ENCODE assay signal across 10 cellular contexts in genomic region chr15:78069630-78070029, GRCh38. TPM values are rescaled to one million over a fixed set of nuclear protein-coding genes. Genes with fewer than 3 reads are reported as not detected.
DNase-seq lines count a peak whose midpoint lies in the region; ATAC-seq and TF ChIP-seq lines count a peak whose summit lies in the region.
"Had no signal": no experiment of that assay in that cellular context is flagged by ENCODE, and none has a peak within 500 bp of the region (broad histone marks: within the 10 kb centered on the region; RNA-seq: fewer than 3 reads in every experiment).

No MANE protein-coding gene starts in this region.

- POLR2A ChIA-PET in SK-N-SH (lab: Yijun Ruan, JAX) = no interaction called here
- POLR2A ChIA-PET in OCI-LY7 (lab: Charles Lee) = interaction anchor here (0.7 to 5.9 kb wide), 6 partner anchors 9 to 1009 kb away, joined by 3 to 53 read pairs (median 4); no protein-coding TSS in a partner anchor
- POLR2A ChIA-PET in GM10248 (lab: Yijun Ruan, JAX) = no interaction called here

- no peak overlapping the region for H3K4me3 ChIP-seq in SK-N-SH (ENCODE audit: low read depth in 2 of 2, low read length in 1 of 2)
- H3K4me3 ChIP-seq in OCI-LY7 (ENCODE audit: low read depth, low read length, poor library complexity, severe bottlenecking) = peak overlapping the region; percentile 56
- H3K4me3 ChIP-seq in effector memory CD4-positive, alpha-beta T cell (ENCODE audit: insufficient read depth, low read depth, low read length, poor library complexity, severe bottlenecking) = peak overlapping the region; percentile 39
- H3K4me3 ChIP-seq in stomach = no peak overlapping the region
- no peak overlapping the region for H3K4me3 ChIP-seq in lower leg skin (ENCODE audit: low read depth, poor library complexity, severe bottlenecking)

- no peaks in the 10 kb centered on the region for H3K9me2 ChIP-seq in SK-N-SH
- no peaks in the 10 kb centered on the region for H3K9me2 ChIP-seq in OCI-LY7 (ENCODE audit: insufficient read depth, low read length)

- H3K27me3 ChIP-seq in SK-N-SH (ENCODE audit: insufficient read depth) = no peaks in the 10 kb centered on the region
- H3K27me3 ChIP-seq in effector memory CD4-positive, alpha-beta T cell (replicated peaks; ENCODE audit: control insufficient read depth, insufficient read depth, low read length, poor library complexity, severe bottlenecking) = no peaks in the 10 kb centered on the region
- H3K27me3 ChIP-seq in stomach = no peaks in the 10 kb centered on the region

- H3K4me1 ChIP-seq in SK-N-SH (ENCODE audit: control insufficient read depth in 1 of 2, insufficient read depth in 2 of 2, low read depth in 1 of 2, low read length in 1 of 2) (peaks cover 63 to 78% of the 10 kb centered on the region in 2 experiments), OCI-LY7 (ENCODE audit: insufficient read depth, low read length, poor library complexity, severe bottlenecking) (peaks cover 75% of the 10 kb centered on the region), stomach (peaks cover 78 to 100% (median 92%) of the 10 kb centered on the region in 4 donors)
- peaks cover 74% of the 10 kb centered on the region for H3K4me1 ChIP-seq in effector memory CD4-positive, alpha-beta T cell (ENCODE audit: control insufficient read depth, insufficient read depth, low read length, poor library complexity, severe bottlenecking)

- H3K9me3 ChIP-seq in SK-N-SH (no peaks in the 10 kb centered on the region), OCI-LY7 (ENCODE audit: low read length) (no peaks in the 10 kb centered on the region), stomach (no peaks in the 10 kb centered on the region)
- no peaks in the 10 kb centered on the region for H3K9me3 ChIP-seq in effector memory CD4-positive, alpha-beta T cell (ENCODE audit: control insufficient read depth, low read length)

- H4K20me1 ChIP-seq in SK-N-SH (ENCODE audit: insufficient read depth) (peaks cover 24% of the 10 kb centered on the region), OCI-LY7 (ENCODE audit: insufficient read depth, low read length) (no peaks in the 10 kb centered on the region)

- no peak for TF ChIP-seq RAD21 in SK-N-SH (IDR thresholded peaks at IDR 0.05; ENCODE audit: low read length)

- CTCF ChIA-PET in SK-N-SH (lab: Yijun Ruan, JAX) = interaction anchor here (0.9 to 5.7 kb wide), 4 partner anchors 39 to 174 kb away, joined by 3 to 39 read pairs (median 12); no protein-coding TSS in a partner anchor
- CTCF ChIA-PET in OCI-LY7 (lab: Charles Lee; ENCODE audit: unreplicated experiment) = interaction anchor here (0.5 to 1.7 kb wide), 3 partner anchors 10 to 659 kb away, joined by 3 to 5 read pairs (median 3); no protein-coding TSS in a partner anchor
- CTCF ChIA-PET in GM10248 (lab: Yijun Ruan, JAX) = interaction anchor here (1.3 to 4.8 kb wide), 8 partner anchors 10 to 105 kb away, joined by 3 to 20 read pairs (median 12); no protein-coding TSS in a partner anchor

- ATAC-seq in SK-N-SH treated with all-trans-retinoic acid at 6 μM for 48 hours = no peak

- H3K27ac ChIP-seq in SK-N-SH (ENCODE audit: low read depth in 2 of 2, low read length in 1 of 2) (peak overlapping the region; percentile 86 to 99; a peak in 3 of 4 replicates), OCI-LY7 (ENCODE audit: low read depth, low read length, poor library complexity, severe bottlenecking) (peak overlapping the region; percentile 82), stomach (peak overlapping the region in 4 of 5 donors; percentile 74 to 98 (median 90))
- H3K27ac ChIP-seq in effector memory CD4-positive, alpha-beta T cell (ENCODE audit: insufficient read depth, low read length, poor library complexity, severe bottlenecking) = peak overlapping the region; percentile 62

- peaks cover 33% of the 10 kb centered on the region for H3F3A ChIP-seq in SK-N-SH (replicated peaks; ENCODE audit: insufficient read depth)

- no peak for TF ChIP-seq POLR2A in stomach (IDR thresholded peaks at IDR 0.05)
- TF ChIP-seq POLR2A in lower leg skin (IDR thresholded peaks at IDR 0.05) = no peak

- BruUV-seq in OCI-LY7 (replicated peaks; lab: Mats Ljungman, UMichigan) = no TSS peak

- H3K79me2 ChIP-seq in SK-N-SH (ENCODE audit: insufficient read depth) (peaks cover 96% of the 10 kb centered on the region), OCI-LY7 (ENCODE audit: insufficient read depth, low read depth, low read length) (peaks cover 94% of the 10 kb centered on the region)

- no peak for TF ChIP-seq CTCF in SK-N-SH (IDR thresholded peaks at IDR 0.05)
- peak; percentile 53; the same call in 1 of the 2 replicates for TF ChIP-seq CTCF in OCI-LY7 (conservative IDR thresholded peaks at IDR 0.05; ENCODE audit: low read length)
- no peak for TF ChIP-seq CTCF in stomach (IDR thresholded peaks at IDR 0.05)
- TF ChIP-seq CTCF in lower leg skin (IDR thresholded peaks at IDR 0.05) = no peak
- no peak for TF ChIP-seq CTCF in GM10248 (IDR thresholded peaks at IDR 0.05; ENCODE audit: control extremely low read depth, extremely low read depth, low read depth, missing control alignments)

- no peak overlapping the region for H3K9ac ChIP-seq in SK-N-SH

- intact Hi-C loops in OCI-LY7 (cut with micrococcal nuclease; ENCODE audit: unreplicated experiment) (no loop called here), stomach (cut with DNase I; ENCODE audit: low total_unique reads) (no loop called here), lower leg skin (cut with DNase I; ENCODE audit: low total_unique reads) (no loop called here)

- peaks cover 0 to 5% of the 10 kb centered on the region in 2 experiments for H3K36me3 ChIP-seq in SK-N-SH (replicated peaks in 1 of 2; ENCODE audit: control insufficient read depth in 1 of 2, insufficient read depth in 2 of 2, low read length in 1 of 2)
- peaks cover 24% of the 10 kb centered on the region; the same call in 1 of the 2 replicates for H3K36me3 ChIP-seq in OCI-LY7 (ENCODE audit: insufficient read depth, low read length)
- no peaks in the 10 kb centered on the region for H3K36me3 ChIP-seq in effector memory CD4-positive, alpha-beta T cell (ENCODE audit: control insufficient read depth, insufficient read depth, low read length)
- H3K36me3 ChIP-seq in stomach = no peaks in the 10 kb centered on the region

- DNase-seq in SK-N-SH (no peak), OCI-LY7 (ENCODE audit: low spot score) (peak; percentile 45), stomach (no peak), lower leg skin (ENCODE audit: low spot score in 2 of 2) (no peak), GM10248 (ENCODE audit: extremely low spot score) (no peak), glomerular visceral epithelial cell (ENCODE audit: extremely low spot score) (no peak)
- no peak for DNase-seq in effector memory CD4-positive, alpha-beta T cell
- DNase-seq: 8988T; activated CD4-positive, CD25-positive, alpha-beta regulatory T cell treated with anti-CD3 and anti-CD28 coated beads, Interleukin-2, amount 50 U/mL, for 72 hours had no signal

- H2AFZ ChIP-seq in SK-N-SH (ENCODE audit: low read depth) = no peak overlapping the region
- H2AFZ ChIP-seq in OCI-LY7 (ENCODE audit: low read length) = peak overlapping the region; percentile 3; the same call in 1 of the 2 replicates

- 95% methylated on average over 1 of the region's 1 CpG for WGBS in SK-N-SH (ENCODE audit: low lambda C conversion rate)
- 52 to 81% (median 74%) methylated on average over 1 of the region's 1 CpG for WGBS in stomach, 5 donors
- WGBS in lower leg skin, 2 donors = 61 to 91% methylated on average over 1 of the region's 1 CpG

- H3K4me2 ChIP-seq in SK-N-SH (0 out of 2 replicates have a peak overlapping the region, but pooled peaks have one; percentile 52), OCI-LY7 (ENCODE audit: low read length) (peak overlapping the region; percentile 85)

- no peak for TF ChIP-seq EP300 in SK-N-SH (IDR thresholded peaks at IDR 0.05; ENCODE audit: borderline replicate concordance in 1 of 2, low read depth in 1 of 2, low read length in 1 of 2)
- TF ChIP-seq EP300 in stomach (IDR thresholded peaks at IDR 0.05) = no peak

TF ChIP-seq in SK-N-SH, 30 proteins besides CTCF, POLR2A, EP300 and RAD21:
- TF ChIP-seq SMC3 (IDR thresholded peaks at IDR 0.05; ENCODE audit: low read depth, low read length) (no peak), RFX5 (IDR thresholded peaks at IDR 0.05; ENCODE audit: low read length) (no peak), NFIC (IDR thresholded peaks at IDR 0.05; ENCODE audit: borderline replicate concordance) (no peak), TCF12 (IDR thresholded peaks at IDR 0.05) (no peak), MXI1 (IDR thresholded peaks at IDR 0.05; ENCODE audit: low read depth, low read length) (no peak), TAF1 (IDR thresholded peaks at IDR 0.05; ENCODE audit: borderline replicate concordance, low read depth, low read length) (no peak)

TF ChIP-seq in SK-N-SH treated with all-trans-retinoic acid at 6 μM for 48 hours, 23 proteins besides CTCF, POLR2A, EP300 and RAD21 (continues in another document):
- TF ChIP-seq CSDC2 (CRISPR knock-in tag; IDR thresholded peaks at IDR 0.05) (no peak), PPARA (CRISPR knock-in tag; IDR thresholded peaks at IDR 0.05; ENCODE audit: borderline replicate concordance) (no peak), OSR1 (CRISPR knock-in tag; IDR thresholded peaks at IDR 0.05) (no peak)

RNA-seq across cellular contexts. Expression of gene TBC1D2B, which starts 7.9 kb away (rescaled TPM):
- polyA plus RNA-seq in SK-N-SH (2012; rRNA removed) (19.0 and 26.8 TPM in 2 replicates), stomach (10 to 100 TPM in 2 of 3 donors, 1 to 10 TPM in 1; 9.3 to 12.4 (median 11.7) TPM)
- polyA plus RNA-seq in SK-N-SH (2012; cell fraction: cytosol; rRNA removed) = 10.8 and 15.3 TPM in 2 replicates
- polyA plus RNA-seq in SK-N-SH (2012; cell fraction: nucleus; rRNA removed) = 63.4 and 87.9 TPM in 2 replicates
- 22.8 and 30.9 TPM in 2 replicates for total RNA-seq in OCI-LY7 (2014; rRNA removed; shearing (Covaris generic))
- total RNA-seq in OCI-LY7 (2022) (38.2 and 41.5 TPM in 2 replicates), stomach (10 to 100 TPM; 38.2 to 61.7 (median 58.3) TPM), lower leg skin (10 to 100 TPM; 32.4 to 41.7 (median 35.3) TPM)

RNA-seq across cellular contexts. Expression of gene SH2D7, which starts 22.7 kb away (rescaled TPM):
- not detected in 2 replicates for polyA plus RNA-seq in SK-N-SH (2012; rRNA removed)
- polyA plus RNA-seq in SK-N-SH (2012; cell fraction: cytosol; rRNA removed) = 0.01 TPM in 2 replicates
- 0.02 TPM in 1 of 2 replicates, not detected in the other for polyA plus RNA-seq in SK-N-SH (2012; cell fraction: nucleus; rRNA removed)
- total RNA-seq in OCI-LY7 (2014; rRNA removed; shearing (Covaris generic)) = not detected in 2 replicates
- total RNA-seq in OCI-LY7 (2022) = not detected in 2 replicates
- total RNA-seq in stomach = under 1 TPM in 2 of 5 donors, not detected in 3; 0.29 to 0.45 TPM
- polyA plus RNA-seq in stomach = not detected
- not detected for total RNA-seq in lower leg skin

Comparison
In these comparisons a context has a peak if more than half of its experiments do, and no peak if none do; other contexts are left out.
1. H3K4me3 ChIP-seq: peak in OCI-LY7 (single experiment) and effector memory CD4-positive, alpha-beta T cell (single experiment); none in SK-N-SH (0 of 2), stomach (0 of 4) and lower leg skin (single experiment).
2. Peak in every context shown above with its lines, with median percentiles within 50 percentile points of each other: H3K27ac ChIP-seq.